ENCODE assay signal across 11 cellular contexts in genomic region chr19:49761625-49762311, GRCh38. TPM values are rescaled to one million over a fixed set of nuclear protein-coding genes. Genes with fewer than 3 reads are reported as not detected.
DNase-seq lines count a peak whose midpoint lies in the region; ATAC-seq and TF ChIP-seq lines count a peak whose summit lies in the region.
"Had no signal": no experiment of that assay in that cellular context is flagged by ENCODE, and none has a peak within 500 bp of the region (broad histone marks: within the 10 kb centered on the region; RNA-seq: fewer than 3 reads in every experiment).

No MANE protein-coding gene starts in this region.

- TF ChIP-seq CTCF in heart left ventricle (IDR thresholded peaks at IDR 0.05) (peak in 10 of 12 donors; percentile 9 to 53 (median 28)), progenitor cell of endocrine pancreas (IDR thresholded peaks at IDR 0.05; ENCODE audit: unreplicated experiment) (no peak)

- no peaks in the 10 kb centered on the region for H3K27me3 Mint-ChIP-seq in activated CD4-positive, alpha-beta T cell treated with anti-CD3 and anti-CD28 coated beads for 36 hours
- peaks cover 12% of the 10 kb centered on the region for H3K27me3 Mint-ChIP-seq in progenitor cell of endocrine pancreas
- H3K27me3 Mint-ChIP-seq: activated naive CD4-positive, alpha-beta T cell treated with anti-CD3 and anti-CD28 coated beads, Interleukin-2, amount 50 U/mL, for 24 hours had no signal

- ATAC-seq in activated CD4-positive, alpha-beta T cell treated with anti-CD3 and anti-CD28 coated beads for 36 hours = no peak
- ATAC-seq in heart left ventricle = no peak

- peak overlapping the region in 2 of 5 donors; percentile 15 to 53 for H3K9ac ChIP-seq in subcutaneous abdominal adipose tissue (ENCODE audit: low read length in 5 of 5)
- H3K9ac ChIP-seq: BLaER1 had no signal

- H3K27ac Mint-ChIP-seq in activated CD4-positive, alpha-beta T cell treated with anti-CD3 and anti-CD28 coated beads for 36 hours = peak overlapping the region; percentile 67
- no peak overlapping the region for H3K27ac Mint-ChIP-seq in progenitor cell of endocrine pancreas
- H3K27ac Mint-ChIP-seq: activated naive CD4-positive, alpha-beta T cell treated with anti-CD3 and anti-CD28 coated beads, Interleukin-2, amount 50 U/mL, for 24 hours had no signal

- 49 to 54% (median 51%) methylated on average over 16 of the region's 16 CpGs for WGBS in heart left ventricle, 4 donors

- H3K9me3 ChIP-seq in heart left ventricle (no peaks in the 10 kb centered on the region), subcutaneous abdominal adipose tissue (ENCODE audit: control insufficient read depth in 5 of 5, low read length in 5 of 5) (no peaks in the 10 kb centered on the region)
- H3K9me3 ChIP-seq: BLaER1 had no signal

- intact Hi-C loops in activated CD4-positive, alpha-beta T cell treated with anti-CD3 and anti-CD28 coated beads for 36 hours (cut with DNase I, micrococcal nuclease) = no loop called here
- intact Hi-C loops in heart left ventricle (cut with DNase I) = loop anchor here in 1 of 10 donors (5.0 kb wide), 2 partner anchors 44 to 69 kb away; partner anchors contain the start of gene CPT1C

- H3K27me3 ChIP-seq in heart left ventricle (no peaks in the 10 kb centered on the region), subcutaneous abdominal adipose tissue (ENCODE audit: control insufficient read depth in 5 of 5, insufficient read depth in 4 of 5, low read length in 5 of 5) (peaks cover 0 to 3% (median 0%) of the 10 kb centered on the region in 5 donors)
- H3K27me3 ChIP-seq: BLaER1 had no signal

- no peaks in the 10 kb centered on the region for H3K36me3 Mint-ChIP-seq in activated CD4-positive, alpha-beta T cell treated with anti-CD3 and anti-CD28 coated beads for 36 hours (ENCODE audit: low read depth)
- H3K36me3 Mint-ChIP-seq in progenitor cell of endocrine pancreas (ENCODE audit: insufficient read depth) = no peaks in the 10 kb centered on the region
- H3K36me3 Mint-ChIP-seq: activated naive CD4-positive, alpha-beta T cell treated with anti-CD3 and anti-CD28 coated beads, Interleukin-2, amount 50 U/mL, for 24 hours had no signal

- H3K4me3 ChIP-seq in heart left ventricle (peak overlapping the region in 2 of 12 donors; percentile 14), subcutaneous abdominal adipose tissue (ENCODE audit: low read depth in 1 of 5, low read length in 5 of 5) (peak overlapping the region in 1 of 5 donors; percentile 6)
- H3K4me3 ChIP-seq: BLaER1 had no signal

- CTCF ChIA-PET in activated CD4-positive, alpha-beta T cell treated with anti-CD3 and anti-CD28 coated beads for 36 hours (lab: Charles Lee) = interaction anchor here (0.7 kb wide), 1 partner anchor 126 kb away, joined by 3 read pairs; no protein-coding TSS in a partner anchor

- H3K27ac ChIP-seq in heart left ventricle (peak overlapping the region; percentile 11 to 88 (median 70)), subcutaneous abdominal adipose tissue (ENCODE audit: low read depth, low read length) (peak overlapping the region; percentile 81)
- H3K27ac ChIP-seq: BLaER1 had no signal

- H3K4me1 ChIP-seq in heart left ventricle = peaks cover 0 to 17% (median 9%) of the 10 kb centered on the region in 12 donors
- peaks cover 9 to 21% (median 18%) of the 10 kb centered on the region in 5 donors for H3K4me1 ChIP-seq in subcutaneous abdominal adipose tissue (ENCODE audit: control insufficient read depth in 5 of 5, insufficient read depth in 5 of 5, low read length in 5 of 5)

- peak; percentile 55 for DNase-seq in activated CD4-positive, alpha-beta T cell treated with anti-CD3 and anti-CD28 coated beads for 36 hours
- DNase-seq in activated CD4-positive, alpha-beta T cell treated with anti-CD3 and anti-CD28 coated beads, Interleukin-2, amount 50 U/mL, for 48 hours = no peak
- peak; percentile 63 for DNase-seq in UCSD-AML1 (lab: John Stamatoyannopoulos, UW; ENCODE audit: unreplicated experiment)
- DNase-seq in heart left ventricle = peak in 4 of 5 donors; percentile 37 to 56 (median 48)
- no peak for DNase-seq in progenitor cell of endocrine pancreas (ENCODE audit: low spot score, unreplicated experiment)
- no peak for DNase-seq in AG20443 (ENCODE audit: low spot score)
- DNase-seq in T1000 (lab: John Stamatoyannopoulos, UW) = no peak
- DNase-seq: stimulated activated CD8-positive, alpha-beta memory T cell treated with anti-CD3 and anti-CD28 coated beads, Interleukin-4, amount 100 ng/mL, for 48 hours had no signal

- peak overlapping the region; percentile 60 for H3K4me3 Mint-ChIP-seq in activated CD4-positive, alpha-beta T cell treated with anti-CD3 and anti-CD28 coated beads for 36 hours
- H3K4me3 Mint-ChIP-seq in progenitor cell of endocrine pancreas (ENCODE audit: low read depth) = no peak overlapping the region
- H3K4me3 Mint-ChIP-seq: activated naive CD4-positive, alpha-beta T cell treated with anti-CD3 and anti-CD28 coated beads, Interleukin-2, amount 50 U/mL, for 24 hours had no signal

- no peaks in the 10 kb centered on the region for H3K9me3 Mint-ChIP-seq in activated CD4-positive, alpha-beta T cell treated with anti-CD3 and anti-CD28 coated beads for 36 hours (ENCODE audit: low read depth)
- H3K9me3 Mint-ChIP-seq in progenitor cell of endocrine pancreas (ENCODE audit: low read depth) = no peaks in the 10 kb centered on the region
- H3K9me3 Mint-ChIP-seq: activated naive CD4-positive, alpha-beta T cell treated with anti-CD3 and anti-CD28 coated beads, Interleukin-2, amount 50 U/mL, for 24 hours had no signal

- peaks cover 13% of the 10 kb centered on the region for H3K4me1 Mint-ChIP-seq in activated CD4-positive, alpha-beta T cell treated with anti-CD3 and anti-CD28 coated beads for 36 hours
- peaks cover 7% of the 10 kb centered on the region for H3K4me1 Mint-ChIP-seq in progenitor cell of endocrine pancreas (ENCODE audit: low read depth)

- POLR2A ChIA-PET in activated CD4-positive, alpha-beta T cell treated with anti-CD3 and anti-CD28 coated beads for 36 hours (lab: Charles Lee) = no interaction called here

- TF ChIP-seq POLR2A in heart left ventricle (IDR thresholded peaks at IDR 0.05) = no peak

- H3K36me3 ChIP-seq in heart left ventricle (no peaks in the 10 kb centered on the region), subcutaneous abdominal adipose tissue (ENCODE audit: control insufficient read depth in 5 of 5, insufficient read depth in 5 of 5, low read length in 5 of 5) (no peaks in the 10 kb centered on the region)
- H3K36me3 ChIP-seq: BLaER1 had no signal

RNA-seq across cellular contexts. Expression of gene TSKS, which starts 1.3 kb away (rescaled TPM):
- 1 to 10 TPM; 1.9 to 2.1 TPM for total RNA-seq in activated CD4-positive, alpha-beta T cell treated with anti-CD3 and anti-CD28 coated beads for 36 hours
- total RNA-seq in heart left ventricle = under 1 TPM in 6 of 9 donors, not detected in 3; 0.23 to 0.77 (median 0.34) TPM
- under 1 TPM; 0.49 to 0.72 TPM for polyA plus RNA-seq in heart left ventricle
- not detected in 2 replicates for total RNA-seq in progenitor cell of endocrine pancreas

RNA-seq across cellular contexts. Expression of gene AP2A1, which starts 5.0 kb away (rescaled TPM):
- 100 to 1,000 TPM in 1 of 2 experiments, 10 to 100 TPM in 1; 79.4 to 102 TPM for total RNA-seq in activated CD4-positive, alpha-beta T cell treated with anti-CD3 and anti-CD28 coated beads for 36 hours
- 100 to 1,000 TPM in 1 of 9 donors, 10 to 100 TPM in 8; 53.6 to 152 (median 70.5) TPM for total RNA-seq in heart left ventricle
- 100 to 1,000 TPM in 1 of 2 donors, 10 to 100 TPM in 1; 33.4 to 115 TPM for polyA plus RNA-seq in heart left ventricle
- 76.0 and 76.3 TPM in 2 replicates for total RNA-seq in progenitor cell of endocrine pancreas

RNA-seq across cellular contexts. Expression of gene FUZ, which starts 51.3 kb away (rescaled TPM):
- total RNA-seq in activated CD4-positive, alpha-beta T cell treated with anti-CD3 and anti-CD28 coated beads for 36 hours = 10 to 100 TPM; 15.6 to 18.8 TPM
- 10 to 100 TPM; 12.7 to 29.1 (median 16.2) TPM for total RNA-seq in heart left ventricle
- polyA plus RNA-seq in heart left ventricle = 10 to 100 TPM; 14.3 to 24.3 TPM
- total RNA-seq in progenitor cell of endocrine pancreas = 37.8 and 40.0 TPM in 2 replicates

RNA-seq across cellular contexts. Expression of gene MED25, which starts 56.3 kb away (rescaled TPM):
- 10 to 100 TPM; 39.6 to 49.9 TPM for total RNA-seq in activated CD4-positive, alpha-beta T cell treated with anti-CD3 and anti-CD28 coated beads for 36 hours
- 100 to 1,000 TPM in 1 of 9 donors, 10 to 100 TPM in 8; 45.8 to 119 (median 54.7) TPM for total RNA-seq in heart left ventricle
- polyA plus RNA-seq in heart left ventricle = 10 to 100 TPM; 44.1 to 60.2 TPM
- total RNA-seq in progenitor cell of endocrine pancreas = 136 and 141 TPM in 2 replicates

Comparison
In these comparisons a context has a peak if more than half of its experiments do, and no peak if none do; other contexts are left out.
1. DNase-seq: peak in activated CD4-positive, alpha-beta T cell treated with anti-CD3 and anti-CD28 coated beads for 36 hours (single experiment), UCSD-AML1 (single experiment) and heart left ventricle (4 of 5); none in activated CD4-positive, alpha-beta T cell treated with anti-CD3 and anti-CD28 coated beads, Interleukin-2, amount 50 U/mL, for 48 hours (0 of 2), progenitor cell of endocrine pancreas (single experiment), AG20443 (single experiment) and T1000 (single experiment).